In genomic region chr16:27427538-27427937, GRCh38 we compare ENCODE assay signal across 12 cellular contexts. TPM values are rescaled to one million over a fixed set of nuclear protein-coding genes. Genes with fewer than 3 reads are reported as not detected.
DNase-seq lines count a peak whose midpoint lies in the region; ATAC-seq and TF ChIP-seq lines count a peak whose summit lies in the region.
"Had no signal": no experiment of that assay in that cellular context is flagged by ENCODE, and none has a peak within 500 bp of the region (broad histone marks: within the 10 kb centered on the region; RNA-seq: fewer than 3 reads in every experiment).

No MANE protein-coding gene starts in this region.

- H3K27me3 ChIP-seq in mammary epithelial cell (ENCODE audit: insufficient read depth, low read length) (no peaks in the 10 kb centered on the region), lung (ENCODE audit: control insufficient read depth, insufficient read depth) (no peaks in the 10 kb centered on the region)

- H2AFZ ChIP-seq in mammary epithelial cell (ENCODE audit: low read depth, low read length), result peak overlapping the region; percentile 43

- no peak overlapping the region for H3K27ac ChIP-seq in mammary epithelial cell (ENCODE audit: insufficient read depth, low read depth, low read length)
- H3K27ac ChIP-seq in lung (ENCODE audit: low read depth in 1 of 2, low read length in 1 of 2), result no peak overlapping the region
- H3K27ac ChIP-seq: psoas muscle had no signal

- no peak overlapping the region for H3K27ac Mint-ChIP-seq in MCF 10A (ENCODE audit: low read depth, unreplicated experiment)
- peak overlapping the region; percentile 92 for H3K27ac Mint-ChIP-seq in activated CD8-positive, alpha-beta T cell treated with anti-CD3 and anti-CD28 coated beads for 36 hours
- H3K27ac Mint-ChIP-seq in activated T-helper 17 cell treated with anti-CD3 and anti-CD28 coated beads, Interleukin-2, amount 50 U/mL, for 72 hours, result no peak overlapping the region

- H3K9me3 ChIP-seq in mammary epithelial cell (replicated peaks; ENCODE audit: insufficient read depth, low read length), result peaks cover 6% of the 10 kb centered on the region
- H3K9me3 ChIP-seq in lung (ENCODE audit: control insufficient read depth in 2 of 2, insufficient read depth in 1 of 2, low read length in 1 of 2), result peaks cover 0 to 2% of the 10 kb centered on the region in 2 donors

- H3K4me1 Mint-ChIP-seq in MCF 10A (ENCODE audit: insufficient read depth, unreplicated experiment), result peaks cover 15% of the 10 kb centered on the region
- peaks cover 81% of the 10 kb centered on the region for H3K4me1 Mint-ChIP-seq in activated CD8-positive, alpha-beta T cell treated with anti-CD3 and anti-CD28 coated beads for 36 hours (ENCODE audit: low read depth)
- H3K4me1 Mint-ChIP-seq in activated T-helper 17 cell treated with anti-CD3 and anti-CD28 coated beads, Interleukin-2, amount 50 U/mL, for 72 hours, result peaks cover 21% of the 10 kb centered on the region

- no peaks in the 10 kb centered on the region for H3K27me3 Mint-ChIP-seq in MCF 10A (ENCODE audit: insufficient read depth, unreplicated experiment)
- H3K27me3 Mint-ChIP-seq in activated CD8-positive, alpha-beta T cell treated with anti-CD3 and anti-CD28 coated beads for 36 hours, result no peaks in the 10 kb centered on the region
- no peaks in the 10 kb centered on the region for H3K27me3 Mint-ChIP-seq in activated T-helper 17 cell treated with anti-CD3 and anti-CD28 coated beads, Interleukin-2, amount 50 U/mL, for 72 hours

- no peak for DNase-seq in mammary epithelial cell
- DNase-seq in MCF 10A (ENCODE audit: unreplicated experiment), result no peak
- peak; percentile 1 for DNase-seq in activated CD8-positive, alpha-beta T cell treated with anti-CD3 and anti-CD28 coated beads for 36 hours
- peak; percentile 17 for DNase-seq in lung (ENCODE audit: low spot score)
- no peak for DNase-seq in NCI-H2029 treated with DMSO at 0.1 percent for 48 hours (lab: John Stamatoyannopoulos, UW)
- no peak for DNase-seq in AG20443 (ENCODE audit: low spot score)
- DNase-seq: DND-41, foreskin melanocyte, NCI-H524 treated with DMSO at 0.1 percent for 48 hours, psoas muscle had no signal

- H3K36me3 ChIP-seq in mammary epithelial cell (ENCODE audit: insufficient read depth, low read length), result no peaks in the 10 kb centered on the region
- H3K36me3 ChIP-seq in lung (ENCODE audit: control insufficient read depth in 2 of 2, insufficient read depth in 2 of 2, low read length in 2 of 2), result no peaks in the 10 kb centered on the region

- dilution Hi-C loops in mammary epithelial cell (cut with HindIII; ENCODE audit: low sequenced_read_pairs), result no loop called here

- no peaks in the 10 kb centered on the region for H3K79me2 ChIP-seq in mammary epithelial cell (ENCODE audit: insufficient read depth, low read length)

- 70% methylated on average over 5 of the region's 5 CpGs for WGBS in mammary epithelial cell (ENCODE audit: low coverage, missing lambda C conversion rate)
- 78 to 84% methylated on average over 5 of the region's 5 CpGs for WGBS in lung, 2 donors

- H3K36me3 Mint-ChIP-seq in MCF 10A (ENCODE audit: insufficient read depth, unreplicated experiment), result no peaks in the 10 kb centered on the region
- H3K36me3 Mint-ChIP-seq in activated CD8-positive, alpha-beta T cell treated with anti-CD3 and anti-CD28 coated beads for 36 hours (ENCODE audit: low read depth), result peaks cover 88% of the 10 kb centered on the region
- H3K36me3 Mint-ChIP-seq in activated T-helper 17 cell treated with anti-CD3 and anti-CD28 coated beads, Interleukin-2, amount 50 U/mL, for 72 hours (ENCODE audit: low read depth), result peaks cover 100% of the 10 kb centered on the region

- no peaks in the 10 kb centered on the region for H4K20me1 ChIP-seq in mammary epithelial cell (ENCODE audit: insufficient read depth, low read length)

- H3K4me2 ChIP-seq in mammary epithelial cell (ENCODE audit: insufficient read depth, low read depth, low read length), result peak overlapping the region; percentile 15

- in situ Hi-C loops in mammary epithelial cell (cut with MboI; ENCODE audit: low sequenced_read_pairs in 2 of 2), result no loop called here

- H3K4me1 ChIP-seq in mammary epithelial cell (ENCODE audit: insufficient read depth, low read length) (peaks cover 17% of the 10 kb centered on the region), lung (ENCODE audit: control insufficient read depth in 2 of 2, insufficient read depth in 2 of 2, low read length in 2 of 2) (no peaks in the 10 kb centered on the region)
- H3K4me1 ChIP-seq: psoas muscle had no signal

- no peak overlapping the region for H3K9ac ChIP-seq in mammary epithelial cell (ENCODE audit: insufficient read depth, low read length)

- H3K4me3 ChIP-seq in mammary epithelial cell (replicated peaks in 1 of 3; ENCODE audit: insufficient read depth in 1 of 3, low read depth in 2 of 3, low read length in 3 of 3), result peak overlapping the region in 1 of 3 experiments; percentile 21
- H3K4me3 ChIP-seq in lung, result no peak overlapping the region
- H3K4me3 ChIP-seq: psoas muscle had no signal

- ATAC-seq in activated CD8-positive, alpha-beta T cell treated with anti-CD3 and anti-CD28 coated beads for 36 hours, result no peak
- ATAC-seq in lung (ENCODE audit: insufficient read depth, low FRiP score) (no peak), GM18868 (IDR thresholded peaks at IDR 0.05; ENCODE audit: unreplicated experiment) (no peak)
- no peak for ATAC-seq in activated T-helper 17 cell treated with anti-CD3 and anti-CD28 coated beads, Interleukin-2, amount 50 U/mL, for 72 hours (replicated peaks)
- ATAC-seq: psoas muscle had no signal

- intact Hi-C loops in mammary epithelial cell (cut with micrococcal nuclease) (loop anchor here (2.0 kb wide), 1 partner anchor 29 kb away; no protein-coding TSS in a partner anchor), MCF 10A (cut with micrococcal nuclease) (no loop called here)
- intact Hi-C loops in activated CD8-positive, alpha-beta T cell treated with anti-CD3 and anti-CD28 coated beads for 36 hours (cut with micrococcal nuclease), result loop anchor here (2.0 kb wide), 1 partner anchor 19 kb away; no protein-coding TSS in a partner anchor

- BruUV-seq in mammary epithelial cell (replicated peaks; lab: Mats Ljungman, UMichigan) (no TSS peak), MCF 10A (replicated peaks; lab: Mats Ljungman, UMichigan) (no TSS peak)

- H3K9me3 Mint-ChIP-seq in MCF 10A (ENCODE audit: unreplicated experiment), result peaks cover 1% of the 10 kb centered on the region
- H3K9me3 Mint-ChIP-seq in activated CD8-positive, alpha-beta T cell treated with anti-CD3 and anti-CD28 coated beads for 36 hours, result peaks cover 4% of the 10 kb centered on the region
- H3K9me3 Mint-ChIP-seq in activated T-helper 17 cell treated with anti-CD3 and anti-CD28 coated beads, Interleukin-2, amount 50 U/mL, for 72 hours, result no peaks in the 10 kb centered on the region

- no peak overlapping the region for H3K4me3 Mint-ChIP-seq in MCF 10A (ENCODE audit: unreplicated experiment)
- peak overlapping the region; percentile 64 for H3K4me3 Mint-ChIP-seq in activated CD8-positive, alpha-beta T cell treated with anti-CD3 and anti-CD28 coated beads for 36 hours
- H3K4me3 Mint-ChIP-seq in activated T-helper 17 cell treated with anti-CD3 and anti-CD28 coated beads, Interleukin-2, amount 50 U/mL, for 72 hours, result no peak overlapping the region

- TF ChIP-seq CTCF in mammary epithelial cell (conservative IDR thresholded peaks at IDR 0.05 in 1 of 2, IDR thresholded peaks at IDR 0.05 in 1 of 2; ENCODE audit: extremely low read depth in 1 of 2, insufficient read depth in 1 of 2, low read depth in 1 of 2, low read length in 2 of 2), result no peak
- TF ChIP-seq CTCF in MCF 10A (IDR thresholded peaks at IDR 0.05; ENCODE audit: unreplicated experiment), result no peak
- TF ChIP-seq CTCF in activated CD8-positive, alpha-beta T cell treated with anti-CD3 and anti-CD28 coated beads for 36 hours (IDR thresholded peaks at IDR 0.05), result no peak
- no peak for TF ChIP-seq CTCF in lung (IDR thresholded peaks at IDR 0.05; ENCODE audit: control extremely low read depth, extremely low read depth)

- POLR2A ChIA-PET in MCF 10A (lab: Yijun Ruan, JAX), result no interaction called here
- POLR2A ChIA-PET in activated CD8-positive, alpha-beta T cell treated with anti-CD3 and anti-CD28 coated beads for 36 hours (lab: Charles Lee), result interaction anchor here (0.6 to 9.6 kb wide), 13 partner anchors 10 to 228 kb away, joined by 3 to 85 read pairs (median 5); partner anchors contain the start of gene IL21R

- CTCF ChIA-PET in mammary epithelial cell (lab: Charles Lee; ENCODE audit: low non-redundant PET), result no interaction called here
- CTCF ChIA-PET in MCF 10A (lab: Yijun Ruan, JAX), result interaction anchor here (0.6 to 0.8 kb wide), 2 partner anchors 26 to 280 kb away, joined by 3 read pairs; no protein-coding TSS in a partner anchor
- CTCF ChIA-PET in activated CD8-positive, alpha-beta T cell treated with anti-CD3 and anti-CD28 coated beads for 36 hours (lab: Charles Lee), result interaction anchor here (1.0 to 2.3 kb wide), 4 partner anchors 10 to 193 kb away, joined by 3 to 8 read pairs (median 6); no protein-coding TSS in a partner anchor

RNA-seq across cellular contexts. Expression of gene IL21R, which starts 25.6 kb away (rescaled TPM):
- total RNA-seq in mammary epithelial cell (under 1 TPM; 0.17 to 0.64 TPM), MCF 10A (2022) (0.15 and 0.21 TPM in 2 replicates), lung (1 to 10 TPM; 3.4 to 6.3 TPM)
- polyA plus RNA-seq in mammary epithelial cell (5.4 TPM), lung (1 to 10 TPM; 1.0 to 4.6 TPM)
- polyA minus RNA-seq in mammary epithelial cell, result 11.3 TPM
- 10 to 100 TPM; 95.6 to 97.2 TPM for total RNA-seq in activated CD8-positive, alpha-beta T cell treated with anti-CD3 and anti-CD28 coated beads for 36 hours
- 10 to 100 TPM; 41.8 to 53.6 TPM for total RNA-seq in activated T-helper 17 cell treated with anti-CD3 and anti-CD28 coated beads, Interleukin-2, amount 50 U/mL, for 72 hours

Comparison
In these comparisons a context has a peak if more than half of its experiments do, and no peak if none do; other contexts are left out.
1. DNase-seq: peak in activated CD8-positive, alpha-beta T cell treated with anti-CD3 and anti-CD28 coated beads for 36 hours (single experiment) and lung (single experiment); none in mammary epithelial cell (single experiment), MCF 10A (single experiment), NCI-H2029 treated with DMSO at 0.1 percent for 48 hours (single experiment) and AG20443 (single experiment).
2. RNA of gene IL21R, which starts 25.6 kb away (total RNA-seq): 95.6 to 97.2 TPM in activated CD8-positive, alpha-beta T cell treated with anti-CD3 and anti-CD28 coated beads for 36 hours and 41.8 to 53.6 TPM in activated T-helper 17 cell treated with anti-CD3 and anti-CD28 coated beads, Interleukin-2, amount 50 U/mL, for 72 hours; 3.4 to 6.3 TPM in lung, 0.17 to 0.64 TPM in mammary epithelial cell and 0.15 to 0.21 TPM in MCF 10A; every median in the first group is over 4 times any median in the second.